8 cellular contexts compared by ENCODE assay signal in genomic region chr4:82890602-82890912, GRCh38. TPM values are rescaled to one million over a fixed set of nuclear protein-coding genes. Genes with fewer than 3 reads are reported as not detected.
A peak's percentile ranks its signal among the peaks of the same experiment; 100 is the strongest.
DNase-seq lines count a peak whose midpoint lies in the region; TF ChIP-seq lines count a peak whose summit lies in the region.

No MANE protein-coding gene starts in this region.

- H3K27me3 ChIP-seq in GM06990 (replicated peaks; ENCODE audit: control insufficient read depth, insufficient read depth, low read length) (no peaks in the 10 kb centered on the region), HUES6 (ENCODE audit: control insufficient read depth, insufficient read depth, low read length) (no peaks in the 10 kb centered on the region), mesendoderm (ENCODE audit: insufficient read depth, low read length, poor library complexity) (no peaks in the 10 kb centered on the region), vagina (no peaks in the 10 kb centered on the region)

- no peak overlapping the region for H2BK15ac ChIP-seq in mesendoderm (replicated peaks; ENCODE audit: low read depth)

- H3K9me3 ChIP-seq in HUES6 (ENCODE audit: control insufficient read depth, insufficient read depth, low read depth, low read length), result no peaks in the 10 kb centered on the region
- H3K9me3 ChIP-seq in vagina, result no peaks in the 10 kb centered on the region

- peak overlapping the region; percentile 11 for H3K23ac ChIP-seq in mesendoderm (ENCODE audit: low read length)

- H3K9ac ChIP-seq in HUES6 (ENCODE audit: low read length), result peak overlapping the region; percentile 94
- H3K9ac ChIP-seq in mesendoderm (ENCODE audit: low read length), result peak overlapping the region; percentile 100

- H3K27ac Mint-ChIP-seq in brain, result peak overlapping the region; percentile 95 to 99 (median 95)

- H3K36me3 Mint-ChIP-seq in brain, result peaks cover 38% of the 10 kb centered on the region

- peak overlapping the region; percentile 99 for H3K56ac ChIP-seq in mesendoderm (ENCODE audit: low read length)

- H3K4me2 ChIP-seq in mesendoderm (ENCODE audit: low read length), result peak overlapping the region; percentile 41

- H3K36me3 ChIP-seq in GM06990 (ENCODE audit: control insufficient read depth, insufficient read depth, low read length) (no peaks in the 10 kb centered on the region; the same call in none of the 2 replicates), HUES6 (ENCODE audit: control insufficient read depth, insufficient read depth, low read length) (peaks cover 32% of the 10 kb centered on the region), mesendoderm (ENCODE audit: control insufficient read depth, insufficient read depth, low read length) (peaks cover 6% of the 10 kb centered on the region), vagina (peaks cover 0 to 20% of the 10 kb centered on the region in 2 donors)

- WGBS in mesendoderm (ENCODE audit: extremely low coverage, insufficient coverage, low lambda C conversion rate), result no CpG with 5 or more reads among the region's 14 CpGs

- H3K4ac ChIP-seq in mesendoderm (ENCODE audit: low read depth, low read length), result peak overlapping the region; percentile 93

- H3K4me3 ChIP-seq in GM06990 (replicated peaks; ENCODE audit: low read depth, low read length) (peak overlapping the region; percentile 65), HUES6 (ENCODE audit: low read depth, low read length) (peak overlapping the region; percentile 88), mesendoderm (ENCODE audit: low read length) (peak overlapping the region; percentile 99), vagina (peak overlapping the region; percentile 87)

- intact Hi-C loops in vagina (cut with DNase I), result no loop called here

- peaks cover 18% of the 10 kb centered on the region for H3K27me3 Mint-ChIP-seq in brain

- peaks cover 4% of the 10 kb centered on the region for H3K4me1 ChIP-seq in HUES6 (ENCODE audit: control insufficient read depth, insufficient read depth, low read length)
- H3K4me1 ChIP-seq in mesendoderm (ENCODE audit: control insufficient read depth, low read depth, low read length), result no peaks in the 10 kb centered on the region
- H3K4me1 ChIP-seq in vagina, result peaks cover 53% of the 10 kb centered on the region

- H3K79me2 ChIP-seq in mesendoderm (ENCODE audit: control insufficient read depth, insufficient read depth, low read length), result peaks cover 46% of the 10 kb centered on the region

- H2AK5ac ChIP-seq in mesendoderm (ENCODE audit: low read length), result no peak overlapping the region

- peaks cover 66% of the 10 kb centered on the region for H3K4me1 Mint-ChIP-seq in brain

- no peak for DNase-seq in GM06990 (ENCODE audit: extremely low read depth, insufficient read length)
- no peak for DNase-seq in mesendoderm
- no peak for DNase-seq in vagina (ENCODE audit: extremely low spot score in 2 of 2)
- no peak for DNase-seq in foreskin melanocyte
- no peak for DNase-seq in activated CD8-positive, alpha-beta memory T cell treated with anti-CD3 and anti-CD28 coated beads, Interleukin-2, amount 50 U/mL, for 48 hours
- no peak for DNase-seq in OCI-M2 (lab: John Stamatoyannopoulos, UW; ENCODE audit: unreplicated experiment)

- peak overlapping the region; percentile 76 for H4K8ac ChIP-seq in mesendoderm (ENCODE audit: low read depth, low read length)

- peaks cover 3% of the 10 kb centered on the region for H3K79me1 ChIP-seq in mesendoderm (ENCODE audit: low read length)

- H4K5ac ChIP-seq in mesendoderm (ENCODE audit: low read length), result no peak overlapping the region

- H3K9me3 Mint-ChIP-seq in brain, result peaks cover 0 to 15% (median 3%) of the 10 kb centered on the region in 5 experiments

- TF ChIP-seq POLR2A in vagina (IDR thresholded peaks at IDR 0.05), result no peak

- H3K27ac ChIP-seq in HUES6 (ENCODE audit: low read depth, low read length), result peak overlapping the region; percentile 86
- peak overlapping the region; percentile 95 for H3K27ac ChIP-seq in mesendoderm (ENCODE audit: low read depth, low read length)
- H3K27ac ChIP-seq in vagina, result peak overlapping the region; percentile 97

- peak overlapping the region; percentile 91 to 98 (median 96) for H3K4me3 Mint-ChIP-seq in brain

- no peak overlapping the region for H2BK5ac ChIP-seq in mesendoderm (ENCODE audit: low read length)

- peak overlapping the region; percentile 96 for H3K18ac ChIP-seq in mesendoderm (ENCODE audit: low read length)

- TF ChIP-seq CTCF in GM06990 (IDR thresholded peaks at IDR 0.05; ENCODE audit: insufficient read depth, low read length, poor library complexity, severe bottlenecking) (no peak), brain (conservative IDR thresholded peaks at IDR 0.05) (no peak), vagina (IDR thresholded peaks at IDR 0.05) (no peak)

- no peak overlapping the region for H2BK120ac ChIP-seq in mesendoderm (ENCODE audit: low read depth, low read length)

RNA-seq across cellular contexts. Expression of gene SEC31A, which starts 0.4 kb away (rescaled TPM):
- polyA plus RNA-seq in brain (ENCODE audit: insufficient read depth, low read depth, low replicate concordance), result 73.8 TPM
- 117 TPM for polyA plus RNA-seq in mesendoderm (2013, experiment 1 of 2)
- polyA plus RNA-seq in mesendoderm (2013, experiment 2 of 2), result 117 TPM
- 133 TPM for total RNA-seq in vagina

RNA-seq across cellular contexts. Expression of gene THAP9, which starts 10.0 kb away (rescaled TPM):
- 0.97 TPM for polyA plus RNA-seq in brain (ENCODE audit: insufficient read depth, low read depth, low replicate concordance)
- polyA plus RNA-seq in mesendoderm (2013, experiment 1 of 2), result 8.1 TPM
- 7.2 TPM for polyA plus RNA-seq in mesendoderm (2013, experiment 2 of 2)
- total RNA-seq in vagina, result 4.2 TPM
